ENCODE assay signal across 1 cellular context in genomic region chr10:26931223-26931622, GRCh38.
A peak's percentile ranks its signal among the peaks of the same experiment; 100 is the strongest.
TF ChIP-seq lines count a peak whose summit lies in the region.

No MANE protein-coding gene starts in this region.

TF ChIP-seq in HepG2, 621 proteins besides CTCF, POLR2A, EP300 and RAD21 (continued from another document):
- peak; percentile 27; the same call in 1 of the 2 replicates for TF ChIP-seq ZNF263 (CRISPR knock-in tag; IDR thresholded peaks at IDR 0.05)
- TF ChIP-seq TP53 (CRISPR knock-in tag; conservative IDR thresholded peaks at IDR 0.05): no peak
- TF ChIP-seq MATR3 (CRISPR knock-in tag; IDR thresholded peaks at IDR 0.05): no peak
- TF ChIP-seq BRF2 (CRISPR knock-in tag; IDR thresholded peaks at IDR 0.05): no peak
- no peak for TF ChIP-seq SAFB2 (CRISPR knock-in tag; IDR thresholded peaks at IDR 0.05; ENCODE audit: borderline replicate concordance, low read depth)
- TF ChIP-seq FOXP1 (IDR thresholded peaks at IDR 0.05): no peak
- TF ChIP-seq FOXP1 (CRISPR knock-in tag; IDR thresholded peaks at IDR 0.05): peak; percentile 32; the same call in 1 of the 2 replicates
- no peak for TF ChIP-seq MAX (IDR thresholded peaks at IDR 0.05)
- TF ChIP-seq RORA (CRISPR knock-in tag; IDR thresholded peaks at IDR 0.05): no peak
